ENCODE assay signal across 14 cellular contexts in the genomic region with DNA sequence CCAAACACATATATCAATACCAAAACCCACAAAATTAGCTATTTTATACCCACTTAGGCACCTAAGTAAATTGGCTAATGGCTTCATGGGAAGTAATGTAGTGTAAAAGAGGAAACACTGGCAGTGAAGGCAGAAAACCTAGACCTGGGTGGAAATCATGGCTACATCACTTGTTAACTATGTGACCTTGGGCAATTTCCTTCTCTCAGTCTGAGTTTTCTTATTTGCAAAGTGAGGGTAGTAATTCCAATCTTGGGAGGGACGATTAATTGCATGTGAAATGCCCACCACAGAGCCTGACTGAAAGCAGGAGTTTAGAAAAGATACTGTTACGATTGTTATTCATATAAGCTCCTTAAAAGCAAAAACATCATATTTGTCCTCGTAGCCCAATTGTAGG. TPM values are rescaled to one million over a fixed set of nuclear protein-coding genes. Genes with fewer than 3 reads are reported as not detected.
DNase-seq lines count a peak whose midpoint lies in the region; ATAC-seq, FAIRE-seq and TF ChIP-seq lines count a peak whose summit lies in the region.
"Had no signal": no experiment of that assay in that cellular context is flagged by ENCODE, and none has a peak within 500 bp of the region (broad histone marks: within the 10 kb centered on the region; RNA-seq: fewer than 3 reads in every experiment).

No MANE protein-coding gene starts in this region.

- H3K9me3 Mint-ChIP-seq in WTC11: no peaks in the 10 kb centered on the region
- H3K9me3 Mint-ChIP-seq: neural crest cell had no signal

- no peak for FAIRE-seq in A549 (lab: Jason Lieb, UNC)

- no peaks in the 10 kb centered on the region for H3K27me3 ChIP-seq in iPS-15b (ENCODE audit: control insufficient read depth, insufficient read depth, low read length)
- no peaks in the 10 kb centered on the region for H3K27me3 ChIP-seq in neuronal stem cell (ENCODE audit: control insufficient read depth in 3 of 3, insufficient read depth in 3 of 3, low read depth in 1 of 3, low read length in 3 of 3)

- H3K9ac ChIP-seq in iPS-15b (ENCODE audit: low read depth, low read length) (no peak overlapping the region), neuronal stem cell (ENCODE audit: low read depth, low read length, poor library complexity) (no peak overlapping the region)

- TF ChIP-seq POLR2A in A549 (IDR thresholded peaks at IDR 0.05; ENCODE audit: low read length): no peak

- ATAC-seq in A549: peak; percentile 31 to 44; a peak in 3 of 6 replicates
- no peak for ATAC-seq in WTC11
- no peak for ATAC-seq in GM21528 (IDR thresholded peaks at IDR 0.05; ENCODE audit: low FRiP score, unreplicated experiment)

- H3K36me3 Mint-ChIP-seq in WTC11: peaks cover 9% of the 10 kb centered on the region

- no peak overlapping the region for H3K18ac ChIP-seq in neuronal stem cell (ENCODE audit: low read length)

- H3K4me3 Mint-ChIP-seq in WTC11: peak overlapping the region; percentile 53
- H3K4me3 Mint-ChIP-seq: B cell had no signal

- no peak overlapping the region for H4K8ac ChIP-seq in neuronal stem cell (ENCODE audit: low read depth, low read length)

- H3K36me3 ChIP-seq in HEK293 (ENCODE audit: control insufficient read depth in 2 of 2, insufficient read depth in 1 of 2, low read length in 2 of 2): peaks cover 8 to 16% of the 10 kb centered on the region in 2 experiments; a peak in 2 of 3 replicates
- H3K36me3 ChIP-seq in iPS-15b (ENCODE audit: control insufficient read depth, insufficient read depth, low read length): no peaks in the 10 kb centered on the region
- peaks cover 0 to 50% of the 10 kb centered on the region in 2 donors for H3K36me3 ChIP-seq in neuronal stem cell (replicated peaks in 1 of 2; ENCODE audit: control insufficient read depth in 2 of 2, insufficient read depth in 2 of 2, low read length in 2 of 2)

- no peak for TF ChIP-seq RAD21 in A549 (conservative IDR thresholded peaks at IDR 0.05 in 1 of 2, IDR thresholded peaks at IDR 0.05 in 1 of 2)

- no peak for TF ChIP-seq EP300 in A549 (IDR thresholded peaks at IDR 0.05)

- H3K9me3 ChIP-seq in A549 (no peaks in the 10 kb centered on the region), HEK293 (ENCODE audit: control insufficient read depth, insufficient read depth, low read depth, low read length) (no peaks in the 10 kb centered on the region), iPS-15b (ENCODE audit: control insufficient read depth, insufficient read depth, low read length) (no peaks in the 10 kb centered on the region), neuronal stem cell (replicated peaks in 1 of 2; ENCODE audit: control insufficient read depth in 2 of 2, insufficient read depth in 1 of 2, low read depth in 1 of 2, low read length in 2 of 2) (peaks cover 0 to 5% of the 10 kb centered on the region in 2 donors)

- CTCF ChIA-PET in A549 (lab: Yijun Ruan, JAX) (interaction anchor here (0.7 to 2.4 kb wide), 5 partner anchors 8 to 65 kb away, joined by 3 to 9 read pairs (median 4); no protein-coding TSS in a partner anchor), HEK293 (lab: Yijun Ruan, JAX) (interaction anchor here (0.6 to 1.2 kb wide), 5 partner anchors 14 to 577 kb away, joined by 3 to 6 read pairs (median 4); no protein-coding TSS in a partner anchor), WTC11 (lab: Charles Lee) (interaction anchor here (0.7 to 1.1 kb wide), 2 partner anchors 41 to 74 kb away, joined by 3 to 4 read pairs; partner anchors contain the start of gene SNX33)

- no peak overlapping the region for H3K4me3 ChIP-seq in A549
- H3K4me3 ChIP-seq in HEK293 (ENCODE audit: low read depth, low read length): no peak overlapping the region
- peak overlapping the region; percentile 9 for H3K4me3 ChIP-seq in iPS-15b (ENCODE audit: low read depth, low read length)
- H3K4me3 ChIP-seq in neuronal stem cell (ENCODE audit: low read length in 2 of 2): no peak overlapping the region

- WGBS in A549 (ENCODE audit: missing lambda C conversion rate): 46% methylated on average over 3 of the region's 3 CpGs
- no CpG with 5 or more reads among the region's 3 CpGs for whole genome bisulfite sequencing in neuronal stem cell (ENCODE audit: extremely low coverage in 2 of 2, insufficient read length in 2 of 2, insufficient replicate concordance in 1 of 2), 2 donors

- H3K4me1 ChIP-seq in A549 (peaks cover 34% of the 10 kb centered on the region), HEK293 (ENCODE audit: control insufficient read depth, insufficient read depth, low read length) (peaks cover 18% of the 10 kb centered on the region), iPS-15b (ENCODE audit: control insufficient read depth, insufficient read depth, low read length) (peaks cover 16% of the 10 kb centered on the region), neuronal stem cell (ENCODE audit: control insufficient read depth in 2 of 2, insufficient read depth in 1 of 2, low read depth in 1 of 2, low read length in 2 of 2) (peaks cover 4% of the 10 kb centered on the region in 2 donors)

- H2BK12ac ChIP-seq in neuronal stem cell (ENCODE audit: low read length): no peak overlapping the region

- peak overlapping the region; percentile 56 for H3K4me2 ChIP-seq in A549
- H3K4me2 ChIP-seq in neuronal stem cell (ENCODE audit: insufficient read depth, low read length, poor library complexity, severe bottlenecking): no peak overlapping the region

- H3K23ac ChIP-seq in neuronal stem cell (ENCODE audit: low read depth, low read length, poor library complexity): no peak overlapping the region

- TF ChIP-seq CTCF in A549 (IDR thresholded peaks at IDR 0.05) (no peak), HEK293 (tag by site-specific recombination; IDR thresholded peaks at IDR 0.05) (no peak), WTC11 (IDR thresholded peaks at IDR 0.05) (no peak)

- no peak overlapping the region for H4K91ac ChIP-seq in neuronal stem cell (ENCODE audit: low read depth, low read length, poor library complexity)

- no peak overlapping the region for H3K4ac ChIP-seq in neuronal stem cell (ENCODE audit: low read length)

- peaks cover 36% of the 10 kb centered on the region for H3K4me1 Mint-ChIP-seq in WTC11

- H3K27ac ChIP-seq in A549: peak overlapping the region in 1 of 2 experiments; percentile 8; a peak in 1 of 6 replicates
- peak overlapping the region; percentile 21; the same call in 1 of the 2 replicates for H3K27ac ChIP-seq in HEK293 (ENCODE audit: extremely low read depth, low read depth, low read length)
- H3K27ac ChIP-seq in neuronal stem cell (replicated peaks; ENCODE audit: low read length): no peak overlapping the region
- H3K27ac ChIP-seq: VCaP had no signal

- H2BK120ac ChIP-seq in neuronal stem cell (ENCODE audit: low read depth, low read length): no peak overlapping the region

- H2BK5ac ChIP-seq in neuronal stem cell (ENCODE audit: low read length): no peak overlapping the region

- H3K79me1 ChIP-seq in neuronal stem cell (ENCODE audit: low read depth, low read length): no peaks in the 10 kb centered on the region

- H2AFZ ChIP-seq in neuronal stem cell (ENCODE audit: low read length): no peak overlapping the region

- DNase-seq in A549 (ENCODE audit: low read depth in 1 of 2, low spot score in 1 of 2) (peak in 1 of 2 experiments; percentile 53), WTC11 (ENCODE audit: low spot score) (no peak), NCI-H2227 treated with DMSO at 0.1 percent for 48 hours (lab: John Stamatoyannopoulos, UW) (no peak), neuronal stem cell (ENCODE audit: low spot score) (no peak), NCI-H2196 (lab: John Stamatoyannopoulos, UW; ENCODE audit: unreplicated experiment) (no peak)
- DNase-seq: activated gamma-delta T cell; NCI-H2081 treated with DMSO at 0.1 percent for 48 hours; stimulated activated CD4-positive, alpha-beta T cell treated with anti-CD3 and anti-CD28 coated beads, Interleukin-4, amount 100 ng/mL, for 4 hours had no signal

- no peak overlapping the region for H2AK5ac ChIP-seq in neuronal stem cell (ENCODE audit: low read depth, low read length)

- no peaks in the 10 kb centered on the region for H3K27me3 Mint-ChIP-seq in WTC11 (ENCODE audit: low read depth)
- H3K27me3 Mint-ChIP-seq: B cell had no signal

- no peak overlapping the region for H2BK15ac ChIP-seq in neuronal stem cell (ENCODE audit: low read length)

- H3K14ac ChIP-seq in neuronal stem cell (ENCODE audit: low read length): no peak overlapping the region

- POLR2A ChIA-PET in A549 (lab: Yijun Ruan, JAX): interaction anchor here (0.6 kb wide), 1 partner anchor 205 kb away, joined by 3 read pairs; no protein-coding TSS in a partner anchor
- POLR2A ChIA-PET in HEK293 (lab: Yijun Ruan, JAX): interaction anchor here (1.2 to 1.5 kb wide), 2 partner anchors 12 to 53 kb away, joined by 3 to 4 read pairs; partner anchors contain the start of gene SNUPN
- POLR2A ChIA-PET in WTC11 (lab: Charles Lee): no interaction called here

- H3K27ac Mint-ChIP-seq in WTC11: peak overlapping the region; percentile 97

TF ChIP-seq in HEK293, 187 proteins besides CTCF, POLR2A, EP300 and RAD21 (continues in another document):
- TF ChIP-seq GLIS2 (tag by site-specific recombination; IDR thresholded peaks at IDR 0.05) (no peak), ZNF311 (tag by site-specific recombination; IDR thresholded peaks at IDR 0.05; ENCODE audit: borderline replicate concordance) (no peak)

RNA-seq across cellular contexts. Expression of gene PTPN9, which starts 6.1 kb away (rescaled TPM):
- polyA plus RNA-seq in A549 (2011; rRNA removed): 60.2 and 71.2 TPM in 2 replicates
- polyA plus RNA-seq in A549 (2012; cell fraction: cytosol; rRNA removed): 27.7 and 47.2 TPM in 2 replicates
- 27.3 and 40.0 TPM in 2 replicates for polyA plus RNA-seq in A549 (2012; cell fraction: nucleus; rRNA removed)
- polyA plus RNA-seq in A549 (2017; fragmentation: RNase III; extraction: RNeasy Plus Mini Kit Qiagen cat#74134 plus additional on column Dnase treatment): 25.5 to 31.1 TPM (median 29.5 TPM) in 3 replicates
- 104 and 109 TPM in 2 replicates for polyA minus RNA-seq in A549 (2011; rRNA and poly(A)+ RNA removed)
- total RNA-seq in WTC11 (2021): 36.1 to 45.5 TPM (median 36.6 TPM) in 3 replicates
- 11.4 TPM for polyA plus RNA-seq in neuronal stem cell (2013, experiment 1 of 2)
- polyA plus RNA-seq in neuronal stem cell (2013, experiment 2 of 2): 11.6 TPM

RNA-seq across cellular contexts. Expression of gene SNUPN, which starts 52.5 kb away (rescaled TPM):
- polyA plus RNA-seq in A549 (2011; rRNA removed): 33.6 and 38.5 TPM in 2 replicates
- polyA plus RNA-seq in A549 (2012; cell fraction: cytosol; rRNA removed): 21.7 and 25.1 TPM in 2 replicates
- polyA plus RNA-seq in A549 (2012; cell fraction: nucleus; rRNA removed): 11.1 and 16.7 TPM in 2 replicates
- polyA plus RNA-seq in A549 (2017; fragmentation: RNase III; extraction: RNeasy Plus Mini Kit Qiagen cat#74134 plus additional on column Dnase treatment): 29.2 to 30.1 TPM (median 30.1 TPM) in 3 replicates
- polyA minus RNA-seq in A549 (2011; rRNA and poly(A)+ RNA removed): 16.4 and 18.2 TPM in 2 replicates
- total RNA-seq in WTC11 (2021): 25.9 to 28.4 TPM (median 27.9 TPM) in 3 replicates
- 15.5 TPM for polyA plus RNA-seq in neuronal stem cell (2013, experiment 1 of 2)
- polyA plus RNA-seq in neuronal stem cell (2013, experiment 2 of 2): 14.9 TPM

Comparison
In these comparisons a context has a peak if more than half of its experiments do, and no peak if none do; other contexts are left out.
1. ATAC-seq: peak in A549 (2 of 2); none in WTC11 (single experiment) and GM21528 (single experiment).